ENCODE assay signal across 26 cellular contexts in genomic region chr15:80156176-80156720, GRCh38. TPM values are rescaled to one million over a fixed set of nuclear protein-coding genes. Genes with fewer than 3 reads are reported as not detected.
DNase-seq lines count a peak whose midpoint lies in the region; ATAC-seq and TF ChIP-seq lines count a peak whose summit lies in the region.
"Had no signal": no experiment of that assay in that cellular context is flagged by ENCODE, and none has a peak within 500 bp of the region (broad histone marks: within the 10 kb centered on the region; RNA-seq: fewer than 3 reads in every experiment).

No MANE protein-coding gene starts in this region.

- H3K27me3 Mint-ChIP-seq in nephron (ENCODE audit: low read depth): no peaks in the 10 kb centered on the region
- H3K27me3 Mint-ChIP-seq: CD4-positive, CD25-positive, alpha-beta regulatory T cell had no signal

- peaks cover 0 to 15% (median 7%) of the 10 kb centered on the region in 11 experiments; a peak in 11 of 22 replicates for H3K36me3 ChIP-seq in BLaER1 treated with 17β-estradiol and CSF1 and Interleukin-3, amounts not matched to agents 10 nM and 100 nM
- peaks cover 0 to 9% of the 10 kb centered on the region in 2 donors for H3K36me3 ChIP-seq in adrenal gland (replicated peaks in 1 of 2)
- H3K36me3 ChIP-seq: BE2C had no signal

- peak overlapping the region in 2 of 3 experiments; percentile 48 to 62 for H3K27ac Mint-ChIP-seq in nephron
- H3K27ac Mint-ChIP-seq: CD4-positive, CD25-positive, alpha-beta regulatory T cell; HFFc6 had no signal

- ATAC-seq in HG03135 (IDR thresholded peaks at IDR 0.05; ENCODE audit: unreplicated experiment): no peak

- H3K36me3 Mint-ChIP-seq in nephron (ENCODE audit: low read depth): peaks cover 21% of the 10 kb centered on the region

- no peaks in the 10 kb centered on the region for H3K9me3 ChIP-seq in BLaER1 treated with 17β-estradiol and CSF1 and Interleukin-3, amounts not matched to agents 10 nM and 100 nM (replicated peaks in 1 of 11)
- H3K9me3 ChIP-seq in adrenal gland (replicated peaks in 1 of 3): no peaks in the 10 kb centered on the region
- H3K9me3 ChIP-seq: BE2C, HAP-1, Peyer's patch had no signal

- no peak overlapping the region for H3K27ac ChIP-seq in BLaER1 treated with 17β-estradiol and CSF1 and Interleukin-3, amounts not matched to agents 10 nM and 100 nM
- H3K27ac ChIP-seq in adrenal gland: peak overlapping the region in 4 of 5 donors; percentile 21 to 72 (median 57)
- H3K27ac ChIP-seq in substantia nigra (ENCODE audit: low read depth, low read length, poor library complexity, severe bottlenecking): no peak overlapping the region
- H3K27ac ChIP-seq: Peyer's patch had no signal

- TF ChIP-seq CTCF in adrenal gland (IDR thresholded peaks at IDR 0.05): no peak
- no peak for TF ChIP-seq CTCF in fibroblast of villous mesenchyme (IDR thresholded peaks at IDR 0.05; ENCODE audit: insufficient read depth, low read depth, low read length)
- no peak for TF ChIP-seq CTCF in nephron (IDR thresholded peaks at IDR 0.05; ENCODE audit: unreplicated experiment in 3 of 3)

- no peaks in the 10 kb centered on the region for H3K27me3 ChIP-seq in BLaER1 treated with 17β-estradiol and CSF1 and Interleukin-3, amounts not matched to agents 10 nM and 100 nM
- H3K27me3 ChIP-seq in adrenal gland: no peaks in the 10 kb centered on the region
- H3K27me3 ChIP-seq: BE2C, Peyer's patch had no signal

- DNase-seq in adrenal gland: no peak
- peak; percentile 44 for DNase-seq in fibroblast of villous mesenchyme (ENCODE audit: low read depth)
- DNase-seq in NCI-H146 treated with DMSO at 0.1 percent for 48 hours (lab: John Stamatoyannopoulos, UW; ENCODE audit: unreplicated experiment): no peak
- no peak for DNase-seq in substantia nigra (lab: John Stamatoyannopoulos, UW)
- DNase-seq in NCI-H748 treated with DMSO at 0.1 percent for 48 hours (lab: John Stamatoyannopoulos, UW): no peak
- DNase-seq: 8988T; BE2C; CD4-positive, CD25-positive, alpha-beta regulatory T cell; COR-L47; DMS53; GOT3; HFFc6; KG1; MM.1S; NCI-H1048; NCI-H1417; NCI-H1694 treated with DMSO at 0.1 percent for 48 hours; NCI-H2081; NCI-H2227 treated with DMSO at 0.1 percent for 48 hours; NCI-H526 treated with DMSO at 0.1 percent for 48 hours; Peyer's patch; SHP77 treated with DMSO at 0.1 percent for 48 hours had no signal

- no peaks in the 10 kb centered on the region; a peak in 1 of 22 replicates for H4K20me1 ChIP-seq in BLaER1 treated with 17β-estradiol and CSF1 and Interleukin-3, amounts not matched to agents 10 nM and 100 nM

- no peak overlapping the region for H3K9ac ChIP-seq in BLaER1 treated with 17β-estradiol and CSF1 and Interleukin-3, amounts not matched to agents 10 nM and 100 nM

- peaks cover 39% of the 10 kb centered on the region for H3K4me1 Mint-ChIP-seq in nephron

- TF ChIP-seq POLR2A in adrenal gland (IDR thresholded peaks at IDR 0.05): no peak

- peak overlapping the region; percentile 43 to 93 (median 56) for H3K4me3 Mint-ChIP-seq in nephron
- H3K4me3 Mint-ChIP-seq: HFFc6 had no signal

- H3K4me3 ChIP-seq in BLaER1 treated with 17β-estradiol and CSF1 and Interleukin-3, amounts not matched to agents 10 nM and 100 nM: no peak overlapping the region
- H3K4me3 ChIP-seq in adrenal gland (no peak overlapping the region), fibroblast of villous mesenchyme (ENCODE audit: low read depth, low read length) (peak overlapping the region; percentile 21)
- H3K4me3 ChIP-seq: HAP-1, Peyer's patch had no signal

- peaks cover 56 to 89% (median 71%) of the 10 kb centered on the region in 10 experiments for H3K4me1 ChIP-seq in BLaER1 treated with 17β-estradiol and CSF1 and Interleukin-3, amounts not matched to agents 10 nM and 100 nM
- H3K4me1 ChIP-seq in adrenal gland (replicated peaks in 1 of 2): peaks cover 52 to 55% of the 10 kb centered on the region in 2 donors

- 79 to 90% (median 85%) methylated on average over 8 of the region's 8 CpGs for WGBS in adrenal gland, 4 donors

- intact Hi-C loops in adrenal gland (cut with DNase I): no loop called here

- no peaks in the 10 kb centered on the region for H3K9me3 Mint-ChIP-seq in nephron
- H3K9me3 Mint-ChIP-seq: CD4-positive, CD25-positive, alpha-beta regulatory T cell; HFFc6 had no signal

- H3K4me2 ChIP-seq in BLaER1 treated with 17β-estradiol and CSF1 and Interleukin-3, amounts not matched to agents 10 nM and 100 nM: peak overlapping the region in 6 of 11 experiments; percentile 13 to 98 (median 92); a peak in 9 of 22 replicates

RNA-seq across cellular contexts. Expression of gene FAH, which starts 3.4 kb away (rescaled TPM):
- total RNA-seq in adrenal gland (100 to 1,000 TPM in 5 of 8 donors, 10 to 100 TPM in 3; 56.9 to 157 (median 107) TPM), fibroblast of villous mesenchyme (21.9 and 27.2 TPM in 2 replicates)
- 100 to 1,000 TPM in 2 of 3 donors, 10 to 100 TPM in 1; 69.2 to 154 (median 109) TPM for polyA plus RNA-seq in adrenal gland

Comparison
In these comparisons a context has a peak if more than half of its experiments do, and no peak if none do; other contexts are left out.
1. H3K27ac ChIP-seq: peak in adrenal gland (4 of 5); none in BLaER1 treated with 17β-estradiol and CSF1 and Interleukin-3, amounts not matched to agents 10 nM and 100 nM (0 of 11) and substantia nigra (single experiment).